9 cellular contexts compared by ENCODE assay signal in genomic region chr10:25226775-25227682, GRCh38. TPM values are rescaled to one million over a fixed set of nuclear protein-coding genes. Genes with fewer than 3 reads are reported as not detected.
DNase-seq lines count a peak whose midpoint lies in the region; ATAC-seq and TF ChIP-seq lines count a peak whose summit lies in the region.
"Had no signal": no experiment of that assay in that cellular context is flagged by ENCODE, and none has a peak within 500 bp of the region (broad histone marks: within the 10 kb centered on the region; RNA-seq: fewer than 3 reads in every experiment).

No MANE protein-coding gene starts in this region.

- H3K9me3 Mint-ChIP-seq in type B pancreatic cell, result no peaks in the 10 kb centered on the region
- H3K9me3 Mint-ChIP-seq: T-helper 1 cell treated with Interleukin-12 subunit alpha and Interleukin-12 subunit beta and Interleukin-4 antibody, amounts not matched to agents 30 μg/mL and 1 μg/mL, for 36 hours had no signal

- DNase-seq in COLO829 (ENCODE audit: low spot score) (peak; percentile 31), NCI-H2227 treated with DMSO at 0.1 percent for 48 hours (lab: John Stamatoyannopoulos, UW) (peak; percentile 42), astrocyte of the spinal cord (ENCODE audit: low read depth, low spot score) (peak; percentile 42), islet precursor cell (peak; percentile 59), type B pancreatic cell (ENCODE audit: extremely low spot score, unreplicated experiment) (no peak)

- in situ Hi-C loops in astrocyte of the spinal cord (cut with HindIII; ENCODE audit: low sequenced_read_pairs), result no loop called here

- ATAC-seq in GM18861 (IDR thresholded peaks at IDR 0.05; ENCODE audit: unreplicated experiment) (peak; percentile 47), HG03025 (IDR thresholded peaks at IDR 0.05; ENCODE audit: low FRiP score, unreplicated experiment) (no peak), HG02870 (IDR thresholded peaks at IDR 0.05; ENCODE audit: unreplicated experiment) (no peak)

- peak; percentile 67 for TF ChIP-seq CTCF in astrocyte of the spinal cord (IDR thresholded peaks at IDR 0.05; ENCODE audit: low read depth, low read length)
- peak; percentile 87 for TF ChIP-seq CTCF in type B pancreatic cell (conservative IDR thresholded peaks at IDR 0.05)

- H3K4me3 ChIP-seq in astrocyte of the spinal cord (ENCODE audit: low read depth, low read length), result no peak overlapping the region

- H3K36me3 Mint-ChIP-seq in type B pancreatic cell, result no peaks in the 10 kb centered on the region

- no peaks in the 10 kb centered on the region for H3K4me1 Mint-ChIP-seq in type B pancreatic cell (ENCODE audit: unreplicated experiment)

- no peak overlapping the region for H3K27ac Mint-ChIP-seq in type B pancreatic cell
- H3K27ac Mint-ChIP-seq: T-helper 1 cell treated with Interleukin-12 subunit alpha and Interleukin-12 subunit beta and Interleukin-4 antibody, amounts not matched to agents 30 μg/mL and 1 μg/mL, for 36 hours had no signal

- no peak overlapping the region for H3K4me3 Mint-ChIP-seq in type B pancreatic cell
- H3K4me3 Mint-ChIP-seq: T-helper 1 cell treated with Interleukin-12 subunit alpha and Interleukin-12 subunit beta and Interleukin-4 antibody, amounts not matched to agents 30 μg/mL and 1 μg/mL, for 36 hours had no signal

- H3K27me3 Mint-ChIP-seq in type B pancreatic cell, result no peaks in the 10 kb centered on the region

RNA-seq across cellular contexts. Expression of gene GPR158, which starts 52.2 kb away (rescaled TPM):
- 2.5 and 3.6 TPM in 2 replicates for total RNA-seq in type B pancreatic cell (ENCODE audit: low replicate concordance)
